In genomic region chr4:64305565-64306254, GRCh38 we compare ENCODE assay signal across 1 cellular context.
TF ChIP-seq lines count a peak whose summit lies in the region.

No MANE protein-coding gene starts in this region.

TF ChIP-seq in GM12878, 131 proteins besides CTCF, POLR2A, EP300 and RAD21 (continued from another document):
- no peak for TF ChIP-seq RELB (IDR thresholded peaks at IDR 0.05; ENCODE audit: low read depth)
- no peak for TF ChIP-seq ZNF622 (IDR thresholded peaks at IDR 0.05)
- no peak for TF ChIP-seq SPI1 (IDR thresholded peaks at IDR 0.05; ENCODE audit: borderline replicate concordance, insufficient read depth, low read depth, low read length)
- TF ChIP-seq CEBPB (IDR thresholded peaks at IDR 0.05; ENCODE audit: borderline replicate concordance in 1 of 2, low read depth in 2 of 2, low read length in 2 of 2) = no peak
- TF ChIP-seq ATF2 (IDR thresholded peaks at IDR 0.05; ENCODE audit: low read length) = 0 out of 2 replicates have a peak, but pooled peaks have one; percentile 28
- TF ChIP-seq STAT1 (conservative IDR thresholded peaks at IDR 0.05) = no peak
TF ChIP-seq in GM12878: peak in this region for 10.
